1 cellular context compared by ENCODE assay signal in the genomic region with DNA sequence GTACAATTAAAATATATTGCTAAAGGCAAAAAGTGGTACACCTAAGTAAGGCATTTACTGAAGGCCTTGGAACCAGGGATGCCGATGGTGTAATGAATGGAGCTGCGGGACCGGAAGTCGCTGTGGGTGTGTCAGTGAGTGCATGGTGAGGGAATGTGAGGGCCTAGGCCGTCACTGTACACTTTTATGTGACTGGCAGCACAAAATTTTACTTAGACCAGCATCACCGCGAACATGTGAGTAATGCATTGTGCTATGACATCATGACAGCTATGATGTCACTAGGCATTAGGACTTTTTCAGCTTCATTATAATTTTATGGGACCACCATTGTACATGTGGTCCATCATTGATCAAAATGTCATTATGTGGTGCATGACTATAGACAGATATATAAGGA.
TF ChIP-seq lines count a peak whose summit lies in the region.

No MANE protein-coding gene starts in this region.

TF ChIP-seq in H1, 55 proteins besides CTCF, POLR2A, EP300 and RAD21:
- TF ChIP-seq RXRA (IDR thresholded peaks at IDR 0.05; ENCODE audit: insufficient read depth, low read depth, low read length) (no peak), CREB1 (IDR thresholded peaks at IDR 0.05) (0 out of 2 replicates have a peak, but pooled peaks have one; percentile 20), SAP30 (IDR thresholded peaks at IDR 0.05; ENCODE audit: insufficient read depth, insufficient replicate concordance, low read length) (no peak), CHD1 (IDR thresholded peaks at IDR 0.05; ENCODE audit: low read depth, low read length) (no peak)
- TF ChIP-seq, protein P1, sequence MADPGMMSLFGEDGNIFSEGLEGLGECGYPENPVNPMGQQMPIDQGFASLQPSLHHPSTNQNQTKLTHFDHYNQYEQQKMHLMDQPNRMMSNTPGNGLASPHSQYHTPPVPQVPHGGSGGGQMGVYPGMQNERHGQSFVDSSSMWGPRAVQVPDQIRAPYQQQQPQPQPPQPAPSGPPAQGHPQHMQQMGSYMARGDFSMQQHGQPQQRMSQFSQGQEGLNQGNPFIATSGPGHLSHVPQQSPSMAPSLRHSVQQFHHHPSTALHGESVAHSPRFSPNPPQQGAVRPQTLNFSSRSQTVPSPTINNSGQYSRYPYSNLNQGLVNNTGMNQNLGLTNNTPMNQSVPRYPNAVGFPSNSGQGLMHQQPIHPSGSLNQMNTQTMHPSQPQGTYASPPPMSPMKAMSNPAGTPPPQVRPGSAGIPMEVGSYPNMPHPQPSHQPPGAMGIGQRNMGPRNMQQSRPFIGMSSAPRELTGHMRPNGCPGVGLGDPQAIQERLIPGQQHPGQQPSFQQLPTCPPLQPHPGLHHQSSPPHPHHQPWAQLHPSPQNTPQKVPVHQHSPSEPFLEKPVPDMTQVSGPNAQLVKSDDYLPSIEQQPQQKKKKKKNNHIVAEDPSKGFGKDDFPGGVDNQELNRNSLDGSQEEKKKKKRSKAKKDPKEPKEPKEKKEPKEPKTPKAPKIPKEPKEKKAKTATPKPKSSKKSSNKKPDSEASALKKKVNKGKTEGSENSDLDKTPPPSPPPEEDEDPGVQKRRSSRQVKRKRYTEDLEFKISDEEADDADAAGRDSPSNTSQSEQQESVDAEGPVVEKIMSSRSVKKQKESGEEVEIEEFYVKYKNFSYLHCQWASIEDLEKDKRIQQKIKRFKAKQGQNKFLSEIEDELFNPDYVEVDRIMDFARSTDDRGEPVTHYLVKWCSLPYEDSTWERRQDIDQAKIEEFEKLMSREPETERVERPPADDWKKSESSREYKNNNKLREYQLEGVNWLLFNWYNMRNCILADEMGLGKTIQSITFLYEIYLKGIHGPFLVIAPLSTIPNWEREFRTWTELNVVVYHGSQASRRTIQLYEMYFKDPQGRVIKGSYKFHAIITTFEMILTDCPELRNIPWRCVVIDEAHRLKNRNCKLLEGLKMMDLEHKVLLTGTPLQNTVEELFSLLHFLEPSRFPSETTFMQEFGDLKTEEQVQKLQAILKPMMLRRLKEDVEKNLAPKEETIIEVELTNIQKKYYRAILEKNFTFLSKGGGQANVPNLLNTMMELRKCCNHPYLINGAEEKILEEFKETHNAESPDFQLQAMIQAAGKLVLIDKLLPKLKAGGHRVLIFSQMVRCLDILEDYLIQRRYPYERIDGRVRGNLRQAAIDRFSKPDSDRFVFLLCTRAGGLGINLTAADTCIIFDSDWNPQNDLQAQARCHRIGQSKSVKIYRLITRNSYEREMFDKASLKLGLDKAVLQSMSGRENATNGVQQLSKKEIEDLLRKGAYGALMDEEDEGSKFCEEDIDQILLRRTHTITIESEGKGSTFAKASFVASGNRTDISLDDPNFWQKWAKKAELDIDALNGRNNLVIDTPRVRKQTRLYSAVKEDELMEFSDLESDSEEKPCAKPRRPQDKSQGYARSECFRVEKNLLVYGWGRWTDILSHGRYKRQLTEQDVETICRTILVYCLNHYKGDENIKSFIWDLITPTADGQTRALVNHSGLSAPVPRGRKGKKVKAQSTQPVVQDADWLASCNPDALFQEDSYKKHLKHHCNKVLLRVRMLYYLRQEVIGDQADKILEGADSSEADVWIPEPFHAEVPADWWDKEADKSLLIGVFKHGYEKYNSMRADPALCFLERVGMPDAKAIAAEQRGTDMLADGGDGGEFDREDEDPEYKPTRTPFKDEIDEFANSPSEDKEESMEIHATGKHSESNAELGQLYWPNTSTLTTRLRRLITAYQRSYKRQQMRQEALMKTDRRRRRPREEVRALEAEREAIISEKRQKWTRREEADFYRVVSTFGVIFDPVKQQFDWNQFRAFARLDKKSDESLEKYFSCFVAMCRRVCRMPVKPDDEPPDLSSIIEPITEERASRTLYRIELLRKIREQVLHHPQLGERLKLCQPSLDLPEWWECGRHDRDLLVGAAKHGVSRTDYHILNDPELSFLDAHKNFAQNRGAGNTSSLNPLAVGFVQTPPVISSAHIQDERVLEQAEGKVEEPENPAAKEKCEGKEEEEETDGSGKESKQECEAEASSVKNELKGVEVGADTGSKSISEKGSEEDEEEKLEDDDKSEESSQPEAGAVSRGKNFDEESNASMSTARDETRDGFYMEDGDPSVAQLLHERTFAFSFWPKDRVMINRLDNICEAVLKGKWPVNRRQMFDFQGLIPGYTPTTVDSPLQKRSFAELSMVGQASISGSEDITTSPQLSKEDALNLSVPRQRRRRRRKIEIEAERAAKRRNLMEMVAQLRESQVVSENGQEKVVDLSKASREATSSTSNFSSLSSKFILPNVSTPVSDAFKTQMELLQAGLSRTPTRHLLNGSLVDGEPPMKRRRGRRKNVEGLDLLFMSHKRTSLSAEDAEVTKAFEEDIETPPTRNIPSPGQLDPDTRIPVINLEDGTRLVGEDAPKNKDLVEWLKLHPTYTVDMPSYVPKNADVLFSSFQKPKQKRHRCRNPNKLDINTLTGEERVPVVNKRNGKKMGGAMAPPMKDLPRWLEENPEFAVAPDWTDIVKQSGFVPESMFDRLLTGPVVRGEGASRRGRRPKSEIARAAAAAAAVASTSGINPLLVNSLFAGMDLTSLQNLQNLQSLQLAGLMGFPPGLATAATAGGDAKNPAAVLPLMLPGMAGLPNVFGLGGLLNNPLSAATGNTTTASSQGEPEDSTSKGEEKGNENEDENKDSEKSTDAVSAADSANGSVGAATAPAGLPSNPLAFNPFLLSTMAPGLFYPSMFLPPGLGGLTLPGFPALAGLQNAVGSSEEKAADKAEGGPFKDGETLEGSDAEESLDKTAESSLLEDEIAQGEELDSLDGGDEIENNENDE (IDR thresholded peaks at IDR 0.05; ENCODE audit: insufficient replicate concordance, low read length), result no peak
